ENCODE assay signal across 8 cellular contexts in the genomic region with DNA sequence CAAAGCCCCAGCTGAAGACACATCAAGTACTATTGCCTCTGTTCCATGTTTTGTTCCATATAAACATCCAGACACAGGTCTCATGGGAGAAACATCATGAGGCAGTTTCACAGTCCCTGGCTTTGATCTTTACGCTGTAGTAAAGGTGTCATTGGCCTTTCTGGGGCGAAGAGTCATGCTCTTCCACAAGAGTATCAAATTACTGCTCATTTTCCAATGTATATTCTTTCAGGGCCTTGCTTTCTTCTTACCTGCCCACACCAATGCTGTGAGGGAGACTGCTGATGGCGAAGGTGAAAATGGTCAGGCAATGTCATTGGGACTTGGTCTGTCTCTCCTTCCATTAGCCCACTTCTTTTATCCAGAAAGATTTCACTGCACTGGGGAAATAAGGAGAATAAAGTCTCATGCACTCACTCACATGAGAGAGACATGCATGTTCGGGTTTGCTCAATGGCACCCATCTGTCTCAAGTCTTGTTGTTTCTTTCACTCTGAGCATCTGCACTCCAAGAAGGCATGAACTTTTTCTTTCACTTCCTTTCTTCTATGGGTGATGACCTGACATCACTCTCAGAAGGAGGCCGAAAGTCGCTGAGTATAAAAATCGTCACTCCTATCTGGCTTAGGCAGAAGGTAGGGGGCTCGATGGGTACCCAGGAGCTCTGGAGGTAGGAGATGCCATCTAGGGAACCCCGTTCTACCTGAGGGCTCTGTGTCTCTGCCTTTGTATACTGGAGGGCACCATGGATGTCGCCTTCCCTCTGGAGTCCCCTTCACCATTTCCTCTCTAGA. TPM values are rescaled to one million over a fixed set of nuclear protein-coding genes. Genes with fewer than 3 reads are reported as not detected.
A peak's percentile ranks its signal among the peaks of the same experiment; 100 is the strongest.
DNase-seq lines count a peak whose midpoint lies in the region; ATAC-seq and TF ChIP-seq lines count a peak whose summit lies in the region.

No MANE protein-coding gene starts in this region.

- peak; percentile 44 for ATAC-seq in HG02642 (IDR thresholded peaks at IDR 0.05; ENCODE audit: poor library complexity, unreplicated experiment)

- TF ChIP-seq POLR2A in erythroblast (IDR thresholded peaks at IDR 0.05; ENCODE audit: low read length), result no peak

- no peaks in the 10 kb centered on the region for H3K9me2 ChIP-seq in OCI-LY1 (ENCODE audit: low read depth, low read length)

- peaks cover 24% of the 10 kb centered on the region for H3K79me2 ChIP-seq in OCI-LY1 (ENCODE audit: insufficient read depth, low read length)

- H3K4me3 ChIP-seq in OCI-LY1 (ENCODE audit: low read depth, low read length, poor library complexity, severe bottlenecking) (peak overlapping the region; percentile 66), iPS-18a (ENCODE audit: low read length) (peak overlapping the region; percentile 60)

- peak overlapping the region; percentile 78 for H3K9ac ChIP-seq in OCI-LY1 (ENCODE audit: low read length)
- no peak overlapping the region for H3K9ac ChIP-seq in iPS-18a (ENCODE audit: low read length)

- H3K9me3 ChIP-seq in OCI-LY1 (ENCODE audit: low read length), result peaks cover 3% of the 10 kb centered on the region; the same call in 1 of the 2 replicates
- no peaks in the 10 kb centered on the region for H3K9me3 ChIP-seq in iPS-18a (ENCODE audit: control insufficient read depth, low read depth, low read length)

- DNase-seq in activated CD4-positive, alpha-beta T cell treated with anti-CD3 and anti-CD28 coated beads for 48 hours, result peak; percentile 12
- no peak for DNase-seq in activated CD4-positive, alpha-beta T cell treated with anti-CD3 and anti-CD28 coated beads, Interleukin-2, amount 50 U/mL, for 4 hours
- DNase-seq in superior temporal gyrus (ENCODE audit: extremely low spot score), result peak; percentile 46
- no peak for DNase-seq in ureter (ENCODE audit: low spot score)
- no peak for DNase-seq in erythroblast (lab: John Stamatoyannopoulos, UW)

- no peaks in the 10 kb centered on the region for H4K20me1 ChIP-seq in OCI-LY1 (ENCODE audit: insufficient read depth, low read length)

- peak overlapping the region; percentile 87 for H3K27ac ChIP-seq in OCI-LY1 (ENCODE audit: low read depth, low read length, poor library complexity, severe bottlenecking)
- H3K27ac ChIP-seq in iPS-18a (ENCODE audit: low read length), result no peak overlapping the region

- no peak overlapping the region for H2AFZ ChIP-seq in OCI-LY1 (ENCODE audit: low read length)

- H3K4me2 ChIP-seq in OCI-LY1 (ENCODE audit: low read length), result peak overlapping the region; percentile 99

- H3K27me3 ChIP-seq in OCI-LY1 (ENCODE audit: insufficient read depth, low read length), result no peaks in the 10 kb centered on the region
- H3K27me3 ChIP-seq in iPS-18a (ENCODE audit: control insufficient read depth, insufficient read depth, low read length), result peaks cover 40% of the 10 kb centered on the region

- TF ChIP-seq CTCF in OCI-LY1 (IDR thresholded peaks at IDR 0.05; ENCODE audit: low read length), result no peak

- no peaks in the 10 kb centered on the region for H3F3A ChIP-seq in OCI-LY1 (ENCODE audit: insufficient read depth, low read length)

- H3K36me3 ChIP-seq in OCI-LY1 (ENCODE audit: insufficient read depth, low read length) (peaks cover 5% of the 10 kb centered on the region; the same call in 1 of the 2 replicates), iPS-18a (ENCODE audit: control insufficient read depth, low read depth, low read length) (no peaks in the 10 kb centered on the region)

- H3K4me1 ChIP-seq in OCI-LY1 (ENCODE audit: insufficient read depth, low read length, severe bottlenecking) (peaks cover 48% of the 10 kb centered on the region), iPS-18a (ENCODE audit: control insufficient read depth, low read depth, low read length) (peaks cover 8% of the 10 kb centered on the region)

RNA-seq across cellular contexts. Expression of a gene that starts 1.3 kb away (rescaled TPM):
- total RNA-seq in ureter, result 43.2 TPM

Comparison
In these comparisons a context has a peak if more than half of its experiments do, and no peak if none do; other contexts are left out.
1. DNase-seq: peak in activated CD4-positive, alpha-beta T cell treated with anti-CD3 and anti-CD28 coated beads for 48 hours (single experiment) and superior temporal gyrus (single experiment); none in activated CD4-positive, alpha-beta T cell treated with anti-CD3 and anti-CD28 coated beads, Interleukin-2, amount 50 U/mL, for 4 hours (0 of 2), ureter (single experiment) and erythroblast (0 of 2).